ENCODE assay signal across 10 cellular contexts in the genomic region with DNA sequence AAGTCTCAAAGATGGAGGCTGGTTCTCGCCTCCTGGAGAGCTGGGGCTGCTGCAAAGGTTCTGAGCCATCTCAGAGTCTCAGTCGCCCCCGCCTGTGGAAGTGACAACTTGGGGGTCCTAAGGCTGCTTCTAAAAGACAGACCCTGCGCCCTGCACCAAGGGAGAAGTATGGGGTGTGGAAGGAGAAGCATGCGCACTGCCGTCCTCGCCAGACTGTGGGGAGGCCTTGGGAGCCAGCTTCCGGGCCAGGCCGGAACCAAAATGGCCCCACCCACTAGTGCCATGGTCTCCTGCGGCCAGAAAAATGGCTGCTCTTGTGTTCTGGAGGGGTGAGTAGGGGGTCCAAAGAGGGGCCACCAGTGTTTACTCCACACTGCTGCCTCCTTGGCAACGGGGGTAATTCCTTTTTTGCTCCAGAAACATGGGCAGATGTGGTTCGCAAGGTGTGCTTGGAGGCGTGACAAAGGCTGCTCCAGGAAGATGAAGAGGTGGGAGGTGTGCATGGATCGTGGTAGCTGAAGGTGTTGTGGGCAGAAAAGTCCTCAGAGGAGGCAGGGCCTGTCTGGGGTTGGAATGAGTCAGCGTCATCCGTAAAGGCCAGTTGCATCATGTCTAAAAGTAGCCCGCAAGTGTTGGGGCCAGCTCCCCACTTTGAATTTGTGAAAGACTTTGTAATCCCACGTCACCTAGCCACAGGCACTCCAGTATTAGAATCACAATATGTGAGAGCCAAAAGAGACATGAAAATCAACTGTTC.
DNase-seq lines count a peak whose midpoint lies in the region; ATAC-seq and TF ChIP-seq lines count a peak whose summit lies in the region.
"Had no signal": no experiment of that assay in that cellular context is flagged by ENCODE, and none has a peak within 500 bp of the region (broad histone marks: within the 10 kb centered on the region; RNA-seq: fewer than 3 reads in every experiment).

No MANE protein-coding gene starts in this region.

- intact Hi-C loops in natural killer cell (cut with micrococcal nuclease) (no loop called here), esophagus squamous epithelium (cut with DNase I) (no loop called here), sigmoid colon (cut with DNase I) (no loop called here)

- TF ChIP-seq CTCF in natural killer cell (IDR thresholded peaks at IDR 0.05) (no peak), astrocyte of the spinal cord (IDR thresholded peaks at IDR 0.05; ENCODE audit: low read depth, low read length) (no peak), osteocyte (IDR thresholded peaks at IDR 0.05) (no peak), esophagus squamous epithelium (IDR thresholded peaks at IDR 0.05) (no peak), sigmoid colon (IDR thresholded peaks at IDR 0.05) (no peak)

- no peak for DNase-seq in natural killer cell treated with Interleukin-12 subunit alpha and Interleukin-12 subunit beta and Interleukin-15 and Interleukin-18, amount 100 ng/mL, for 72 hours (ENCODE audit: low spot score)
- DNase-seq in natural killer cell (no peak), MG63 (peak; percentile 2), astrocyte of the spinal cord (ENCODE audit: low read depth, low spot score) (peak; percentile 22), osteocyte (ENCODE audit: extremely low spot score, unreplicated experiment) (no peak), esophagus squamous epithelium (lab: John Stamatoyannopoulos, UW) (no peak), sigmoid colon (no peak)
- DNase-seq: CD4-positive, CD25-positive, alpha-beta regulatory T cell had no signal

- peaks cover 0 to 10% of the 10 kb centered on the region in 2 donors for H3K27me3 Mint-ChIP-seq in natural killer cell treated with Interleukin-12 subunit alpha and Interleukin-12 subunit beta and Interleukin-15 and Interleukin-18, amount 100 ng/mL, for 72 hours
- H3K27me3 Mint-ChIP-seq in natural killer cell (ENCODE audit: low read depth in 2 of 2) (peaks cover 0 to 2% of the 10 kb centered on the region in 2 donors), osteocyte (ENCODE audit: unreplicated experiment) (no peaks in the 10 kb centered on the region)
- H3K27me3 Mint-ChIP-seq: CD4-positive, CD25-positive, alpha-beta regulatory T cell; IgD-negative memory B cell had no signal

- H3K27ac ChIP-seq in esophagus squamous epithelium (no peak overlapping the region), sigmoid colon (no peak overlapping the region)

- H3K27me3 ChIP-seq in MG63 (no peaks in the 10 kb centered on the region), esophagus squamous epithelium (no peaks in the 10 kb centered on the region), sigmoid colon (no peaks in the 10 kb centered on the region)

- TF ChIP-seq POLR2A in esophagus squamous epithelium (IDR thresholded peaks at IDR 0.05) (no peak), sigmoid colon (IDR thresholded peaks at IDR 0.05) (no peak)

- ATAC-seq in natural killer cell treated with Interleukin-12 subunit alpha and Interleukin-12 subunit beta and Interleukin-15 and Interleukin-18, amount 100 ng/mL, for 72 hours: peak; percentile 46 to 60
- ATAC-seq in natural killer cell (no peak), HG03025 (IDR thresholded peaks at IDR 0.05; ENCODE audit: low FRiP score, unreplicated experiment) (no peak)

- 76 to 80% methylated on average over 14 to 17 of the region's 18 CpGs for WGBS in esophagus squamous epithelium, 2 donors
- WGBS in sigmoid colon, 2 donors: 59 to 81% methylated on average over 18 of the region's 18 CpGs

- H3K9me3 Mint-ChIP-seq in natural killer cell treated with Interleukin-12 subunit alpha and Interleukin-12 subunit beta and Interleukin-15 and Interleukin-18, amount 100 ng/mL, for 72 hours: no peaks in the 10 kb centered on the region
- H3K9me3 Mint-ChIP-seq in natural killer cell: no peaks in the 10 kb centered on the region
- H3K9me3 Mint-ChIP-seq in osteocyte (ENCODE audit: unreplicated experiment): no peaks in the 10 kb centered on the region

- H3K27ac Mint-ChIP-seq in natural killer cell treated with Interleukin-12 subunit alpha and Interleukin-12 subunit beta and Interleukin-15 and Interleukin-18, amount 100 ng/mL, for 72 hours: no peak overlapping the region
- H3K27ac Mint-ChIP-seq in natural killer cell: no peak overlapping the region
- no peak overlapping the region for H3K27ac Mint-ChIP-seq in osteocyte (ENCODE audit: unreplicated experiment)
- H3K27ac Mint-ChIP-seq: CD4-positive, CD25-positive, alpha-beta regulatory T cell; IgD-negative memory B cell had no signal

- H3K4me3 ChIP-seq in MG63: no peak overlapping the region
- no peak overlapping the region for H3K4me3 ChIP-seq in astrocyte of the spinal cord (ENCODE audit: low read depth, low read length)
- H3K4me3 ChIP-seq in esophagus squamous epithelium: no peak overlapping the region
- H3K4me3 ChIP-seq in sigmoid colon: no peak overlapping the region

- no peaks in the 10 kb centered on the region for H3K36me3 Mint-ChIP-seq in natural killer cell treated with Interleukin-12 subunit alpha and Interleukin-12 subunit beta and Interleukin-15 and Interleukin-18, amount 100 ng/mL, for 72 hours
- H3K36me3 Mint-ChIP-seq in natural killer cell (no peaks in the 10 kb centered on the region), osteocyte (ENCODE audit: unreplicated experiment) (no peaks in the 10 kb centered on the region)
- H3K36me3 Mint-ChIP-seq: CD4-positive, CD25-positive, alpha-beta regulatory T cell had no signal

- H3K36me3 ChIP-seq in MG63 (no peaks in the 10 kb centered on the region), esophagus squamous epithelium (no peaks in the 10 kb centered on the region), sigmoid colon (no peaks in the 10 kb centered on the region)

- no peak for TF ChIP-seq EP300 in sigmoid colon (IDR thresholded peaks at IDR 0.05)

- in situ Hi-C loops in astrocyte of the spinal cord (cut with HindIII; ENCODE audit: low sequenced_read_pairs): no loop called here

- peaks cover 8 to 18% of the 10 kb centered on the region in 2 donors for H3K4me1 Mint-ChIP-seq in natural killer cell treated with Interleukin-12 subunit alpha and Interleukin-12 subunit beta and Interleukin-15 and Interleukin-18, amount 100 ng/mL, for 72 hours (ENCODE audit: low read depth in 2 of 2)
- peaks cover 13 to 16% of the 10 kb centered on the region in 2 donors for H3K4me1 Mint-ChIP-seq in natural killer cell
- H3K4me1 Mint-ChIP-seq in osteocyte (ENCODE audit: unreplicated experiment): no peaks in the 10 kb centered on the region

- no peak overlapping the region for H3K4me3 Mint-ChIP-seq in natural killer cell treated with Interleukin-12 subunit alpha and Interleukin-12 subunit beta and Interleukin-15 and Interleukin-18, amount 100 ng/mL, for 72 hours
- H3K4me3 Mint-ChIP-seq in natural killer cell (no peak overlapping the region), osteocyte (ENCODE audit: unreplicated experiment) (no peak overlapping the region)
- H3K4me3 Mint-ChIP-seq: CD4-positive, CD25-positive, alpha-beta regulatory T cell had no signal

- H3K9me3 ChIP-seq in MG63: no peaks in the 10 kb centered on the region
- no peaks in the 10 kb centered on the region for H3K9me3 ChIP-seq in esophagus squamous epithelium
- no peaks in the 10 kb centered on the region for H3K9me3 ChIP-seq in sigmoid colon

- H3K4me1 ChIP-seq in esophagus squamous epithelium (no peaks in the 10 kb centered on the region), sigmoid colon (no peaks in the 10 kb centered on the region)

Comparison
In these comparisons a context has a peak if more than half of its experiments do, and no peak if none do; other contexts are left out.
1. ATAC-seq: peak in natural killer cell treated with Interleukin-12 subunit alpha and Interleukin-12 subunit beta and Interleukin-15 and Interleukin-18, amount 100 ng/mL, for 72 hours (2 of 2); none in natural killer cell (0 of 3) and HG03025 (single experiment).
2. DNase-seq: peak in MG63 (single experiment) and astrocyte of the spinal cord (single experiment); none in natural killer cell treated with Interleukin-12 subunit alpha and Interleukin-12 subunit beta and Interleukin-15 and Interleukin-18, amount 100 ng/mL, for 72 hours (single experiment), natural killer cell (single experiment), osteocyte (single experiment), esophagus squamous epithelium (single experiment) and sigmoid colon (single experiment).